25 cellular contexts compared by ENCODE assay signal in genomic region chr19:43313711-43314495, GRCh38. TPM values are rescaled to one million over a fixed set of nuclear protein-coding genes. Genes with fewer than 3 reads are reported as not detected.
"Had no signal": no experiment of that assay in that cellular context is flagged by ENCODE, and none has a peak within 500 bp of the region (broad histone marks: within the 10 kb centered on the region; RNA-seq: fewer than 3 reads in every experiment).

No MANE protein-coding gene starts in this region.

- ATAC-seq: Panc1, PC-3, T-cell had no signal

- H3K9ac ChIP-seq: KMS-11, SK-N-SH had no signal

- H3K9me3 ChIP-seq: SK-N-SH had no signal

- DNase-seq: Kasumi-1, MM.1S, NCI-H1092 treated with DMSO at 0.1 percent for 48 hours, NCI-H1436, NCI-H187, NCI-H2029, NCI-H2081 treated with DMSO at 0.1 percent for 48 hours, NCI-H2171, NCI-H226, NCI-H446, NCI-H510A, NCI-H524 treated with DMSO at 0.1 percent for 48 hours, NCI-H69, NCI-H774, PC-3, SHP77, SK-N-SH, SW 1271, T-cell had no signal

- FAIRE-seq: HTR-8/SVneo had no signal

- H3K27ac ChIP-seq: HL-60, KMS-11, RWPE1 had no signal

- H3K4me2 ChIP-seq: KMS-11, SK-N-SH had no signal

RNA-seq across cellular contexts. Expression of gene CD177, which starts 39.6 kb away (rescaled TPM):
- total RNA-seq: SK-MEL-5, T-cell had no signal

RNA-seq across cellular contexts. Expression of gene PSG9, which starts 44.6 kb away (rescaled TPM):
- total RNA-seq: PC-3, T-cell had no signal
